7 cellular contexts compared by ENCODE assay signal in the genomic region with DNA sequence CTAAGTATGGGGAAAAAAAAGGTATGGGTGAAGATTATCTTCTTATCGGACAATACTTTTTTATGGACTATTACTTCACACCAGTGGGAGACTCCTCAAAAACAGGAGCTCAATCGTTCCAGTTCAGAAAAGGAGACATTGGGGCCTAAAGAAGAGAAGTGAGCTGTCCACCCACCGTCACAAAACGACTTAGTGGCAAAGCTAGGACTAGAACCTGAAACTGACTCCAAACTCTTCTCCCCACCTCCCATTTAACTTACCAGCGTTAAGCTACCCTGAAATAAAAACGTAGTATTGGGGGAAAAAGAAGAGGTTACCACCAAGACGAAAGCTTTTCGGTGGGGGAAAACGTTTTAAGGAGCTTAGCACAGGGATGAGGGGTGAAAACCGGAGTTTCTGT. TPM values are rescaled to one million over a fixed set of nuclear protein-coding genes. Genes with fewer than 3 reads are reported as not detected.
DNase-seq lines count a peak whose midpoint lies in the region; ATAC-seq and TF ChIP-seq lines count a peak whose summit lies in the region.

No MANE protein-coding gene starts in this region.

- H3K36me3 ChIP-seq in brain microvascular endothelial cell (replicated peaks): peaks cover 9% of the 10 kb centered on the region
- H3K36me3 ChIP-seq in aorta (ENCODE audit: control insufficient read depth in 1 of 2, insufficient read depth in 2 of 2, low read length in 1 of 2): peaks cover 2 to 3% of the 10 kb centered on the region in 2 donors

- peak overlapping the region; percentile 93 for H3K27ac Mint-ChIP-seq in memory B cell

- peak overlapping the region; percentile 49 for H3K27ac ChIP-seq in brain microvascular endothelial cell
- no peak overlapping the region for H3K27ac ChIP-seq in aorta (ENCODE audit: low read depth in 1 of 2, low read length in 2 of 2)

- no peaks in the 10 kb centered on the region for H3K27me3 Mint-ChIP-seq in memory B cell

- ATAC-seq in GM18907 (IDR thresholded peaks at IDR 0.05; ENCODE audit: unreplicated experiment) (peak; percentile 16), HG03571 (IDR thresholded peaks at IDR 0.05; ENCODE audit: unreplicated experiment) (peak; percentile 4), memory B cell (ENCODE audit: low read depth) (peak; percentile 18), aorta (ENCODE audit: low FRiP score) (no peak)

- in situ Hi-C loops in brain microvascular endothelial cell (cut with HindIII; ENCODE audit: low pct_ligation_motif_present, low sequenced_read_pairs): no loop called here

- H3K27me3 ChIP-seq in brain microvascular endothelial cell (replicated peaks) (no peaks in the 10 kb centered on the region), aorta (ENCODE audit: control insufficient read depth in 1 of 2, insufficient read depth in 2 of 2, low read length in 1 of 2) (no peaks in the 10 kb centered on the region)

- 5 to 7% methylated on average over 10 of the region's 10 CpGs for WGBS in aorta, 2 donors

- no peaks in the 10 kb centered on the region for H3K4me1 ChIP-seq in aorta (ENCODE audit: control insufficient read depth in 1 of 2, insufficient read depth in 2 of 2, low read length in 2 of 2)

- DNase-seq in brain microvascular endothelial cell (no peak), memory B cell (ENCODE audit: low spot score in 2 of 2) (peak; percentile 1 to 11), aorta (no peak), NCI-H1105 treated with DMSO at 0.1 percent for 48 hours (lab: John Stamatoyannopoulos, UW) (no peak), NCI-H524 (lab: John Stamatoyannopoulos, UW) (no peak)

- peaks cover 11% of the 10 kb centered on the region for H3K4me1 Mint-ChIP-seq in memory B cell

- peaks cover 12% of the 10 kb centered on the region for H3K36me3 Mint-ChIP-seq in memory B cell

- no peaks in the 10 kb centered on the region for H3K9me3 ChIP-seq in aorta (ENCODE audit: control insufficient read depth, low read length)

- intact Hi-C loops in aorta (cut with DNase I): no loop called here

- peaks cover 1% of the 10 kb centered on the region for H3K9me3 Mint-ChIP-seq in memory B cell

- no peak for TF ChIP-seq CTCF in brain microvascular endothelial cell (IDR thresholded peaks at IDR 0.05; ENCODE audit: low read depth, low read length, missing control alignments)

- H3K4me3 ChIP-seq in brain microvascular endothelial cell (ENCODE audit: low read depth, low read length) (peak overlapping the region; percentile 90), aorta (ENCODE audit: low read length in 2 of 2) (peak overlapping the region; percentile 55 to 89)

- H3K4me3 Mint-ChIP-seq in memory B cell: peak overlapping the region; percentile 99

RNA-seq across cellular contexts. Expression of a gene that starts 0.5 kb away (rescaled TPM):
- total RNA-seq in aorta: 10 to 100 TPM; 26.0 to 41.6 TPM
- 10 to 100 TPM in 1 of 2 donors, 1 to 10 TPM in 1; 4.6 to 10.5 TPM for polyA plus RNA-seq in aorta

RNA-seq across cellular contexts. Expression of a gene that starts 10.2 kb away (rescaled TPM):
- total RNA-seq in aorta: under 1 TPM; 0.19 to 0.30 TPM
- not detected for polyA plus RNA-seq in aorta

Comparison
In these comparisons a context has a peak if more than half of its experiments do, and no peak if none do; other contexts are left out.
1. DNase-seq: peak in memory B cell (2 of 2); none in brain microvascular endothelial cell (single experiment), aorta (0 of 2), NCI-H1105 treated with DMSO at 0.1 percent for 48 hours (single experiment) and NCI-H524 (0 of 2).